27 cellular contexts compared by ENCODE assay signal in genomic region chr2:222269132-222269531, GRCh38. TPM values are rescaled to one million over a fixed set of nuclear protein-coding genes. Genes with fewer than 3 reads are reported as not detected.
A peak's percentile ranks its signal among the peaks of the same experiment; 100 is the strongest.
DNase-seq lines count a peak whose midpoint lies in the region; ATAC-seq, FAIRE-seq and TF ChIP-seq lines count a peak whose summit lies in the region.
"Had no signal": no experiment of that assay in that cellular context is flagged by ENCODE, and none has a peak within 500 bp of the region (broad histone marks: within the 10 kb centered on the region; RNA-seq: fewer than 3 reads in every experiment).

No MANE protein-coding gene starts in this region.

- ATAC-seq in GM21367 (IDR thresholded peaks at IDR 0.05; ENCODE audit: unreplicated experiment) = no peak
- ATAC-seq: A549, K562 had no signal

- peak overlapping the region; percentile 1 for H3K27ac Mint-ChIP-seq in neural crest cell (ENCODE audit: unreplicated experiment)
- H3K27ac Mint-ChIP-seq: CD4-positive, alpha-beta memory T cell had no signal

- H3K27ac ChIP-seq in HUES64 (ENCODE audit: low read depth, low read length) (no peak overlapping the region), tibial artery (no peak overlapping the region)
- H3K27ac ChIP-seq: A549; BLaER1 treated with 17β-estradiol and CSF1 and Interleukin-3, amounts not matched to agents 10 nM and 100 nM; GM23248; HL-60 had no signal

- no peak overlapping the region for H3K9ac ChIP-seq in HUES64 (ENCODE audit: low read depth, low read length)
- H3K9ac ChIP-seq: BLaER1 treated with 17β-estradiol and CSF1 and Interleukin-3, amounts not matched to agents 10 nM and 100 nM; GM23248 had no signal

- peaks cover 5% of the 10 kb centered on the region for H3K9me3 Mint-ChIP-seq in neural crest cell

- no peak for TF ChIP-seq CTCF in bronchial epithelial cell (IDR thresholded peaks at IDR 0.05; ENCODE audit: insufficient read depth, low read length, severe bottlenecking)
- TF ChIP-seq CTCF in neural crest cell (conservative IDR thresholded peaks at IDR 0.05) = no peak
- no peak for TF ChIP-seq CTCF in tibial artery (IDR thresholded peaks at IDR 0.05)

- peaks cover 54% of the 10 kb centered on the region for H3K4me1 ChIP-seq in HUES64 (ENCODE audit: insufficient read depth, low read length)
- H3K4me1 ChIP-seq in tibial artery = no peaks in the 10 kb centered on the region
- H3K4me1 ChIP-seq: A549; BLaER1 treated with 17β-estradiol and CSF1 and Interleukin-3, amounts not matched to agents 10 nM and 100 nM; HAP-1 had no signal

- H3K4me3 ChIP-seq in HUES64 (ENCODE audit: low read length) = peak overlapping the region; percentile 24
- H3K4me3 ChIP-seq in bronchial epithelial cell (ENCODE audit: low read depth, low read length) = no peak overlapping the region
- H3K4me3 ChIP-seq in tibial artery = no peak overlapping the region
- H3K4me3 ChIP-seq: A549; BLaER1 treated with 17β-estradiol and CSF1 and Interleukin-3, amounts not matched to agents 10 nM and 100 nM; GM23248; HAP-1; K562; MG63 had no signal

- H3K27me3 ChIP-seq in HUES64 (ENCODE audit: insufficient read depth, low read length) (peaks cover 79% of the 10 kb centered on the region), bronchial epithelial cell (ENCODE audit: control insufficient read depth, insufficient read depth, low read length) (no peaks in the 10 kb centered on the region), tibial artery (no peaks in the 10 kb centered on the region)
- H3K27me3 ChIP-seq: BLaER1 treated with 17β-estradiol and CSF1 and Interleukin-3, amounts not matched to agents 10 nM and 100 nM; MG63 had no signal

- peaks cover 2% of the 10 kb centered on the region for H3K27me3 Mint-ChIP-seq in neural crest cell (ENCODE audit: low read depth)

- DNase-seq in bronchial epithelial cell (ENCODE audit: low read depth) (no peak), foreskin melanocyte (peak; percentile 73), neural crest cell (ENCODE audit: low read depth, low spot score) (peak; percentile 24), tibial artery (no peak), NCI-H2227 treated with DMSO at 0.1 percent for 48 hours (lab: John Stamatoyannopoulos, UW) (no peak), LoVo (ENCODE audit: low spot score) (no peak)
- DNase-seq: AML-193; CD4-positive, alpha-beta memory T cell; COR-L47; DMS53; GM23248; MG63; NCI-H1105 treated with DMSO at 0.1 percent for 48 hours; NCI-H2029; NCI-H446 treated with DMSO at 0.1 percent for 48 hours; NCI-H526; NCI-H82; Right ventricle myocardium superior; RPMI8226 had no signal

- H3K36me3 ChIP-seq in HUES64 (ENCODE audit: insufficient read depth, low read length) = no peaks in the 10 kb centered on the region; the same call in 1 of the 2 replicates
- H3K36me3 ChIP-seq in bronchial epithelial cell (ENCODE audit: control insufficient read depth, insufficient read depth, low read length) = no peaks in the 10 kb centered on the region
- H3K36me3 ChIP-seq in tibial artery = no peaks in the 10 kb centered on the region
- H3K36me3 ChIP-seq: BLaER1 treated with 17β-estradiol and CSF1 and Interleukin-3, amounts not matched to agents 10 nM and 100 nM; HAP-1 had no signal

- H3K36me3 Mint-ChIP-seq in neural crest cell (ENCODE audit: low read depth) = peaks cover 8% of the 10 kb centered on the region
- H3K36me3 Mint-ChIP-seq: CD4-positive, alpha-beta memory T cell had no signal

- peak overlapping the region; percentile 64 for H3K4me3 Mint-ChIP-seq in neural crest cell

- intact Hi-C loops in tibial artery (cut with DNase I; ENCODE audit: low total_unique reads) = no loop called here

- FAIRE-seq in bronchial epithelial cell (lab: Jason Lieb, UNC) = peak; percentile 50
- FAIRE-seq: A549, K562 had no signal

- no peaks in the 10 kb centered on the region for H3K9me3 ChIP-seq in HUES64 (ENCODE audit: insufficient read depth, low read depth, low read length)
- no peaks in the 10 kb centered on the region for H3K9me3 ChIP-seq in tibial artery
- H3K9me3 ChIP-seq: A549, HAP-1, MG63 had no signal

- H3K4me1 Mint-ChIP-seq in neural crest cell = peaks cover 92% of the 10 kb centered on the region
- H3K4me1 Mint-ChIP-seq: CD4-positive, alpha-beta memory T cell had no signal

- WGBS in HUES64 = 9% methylated on average over 9 of the region's 9 CpGs

RNA-seq across cellular contexts. Expression of gene PAX3, which starts 29.7 kb away (rescaled TPM):
- 5.0 TPM for polyA plus RNA-seq in HUES64 (2013, experiment 1 of 2)
- polyA plus RNA-seq in HUES64 (2013, experiment 2 of 2) = 9.9 TPM
- not detected in 2 replicates for total RNA-seq in bronchial epithelial cell
- 52.1 and 52.2 TPM in 2 replicates for total RNA-seq in neural crest cell
- total RNA-seq: CD4-positive, alpha-beta memory T cell; G401; GM23248; K562; Right ventricle myocardium superior had no signal
- polyA plus RNA-seq: A549; CD4-positive, alpha-beta memory T cell; GM23248; K562 had no signal

Comparison
In these comparisons a context has a peak if more than half of its experiments do, and no peak if none do; other contexts are left out.
1. DNase-seq: peak in foreskin melanocyte (single experiment) and neural crest cell (single experiment); none in bronchial epithelial cell (single experiment), tibial artery (0 of 2), NCI-H2227 treated with DMSO at 0.1 percent for 48 hours (single experiment) and LoVo (single experiment).
2. RNA of gene PAX3, which starts 29.7 kb away (total RNA-seq): 52.1 to 52.2 TPM in neural crest cell; not detected in bronchial epithelial cell; every median in the first group is over 10 times any median in the second.